Comparison of ENCODE assay signal across 1 cellular context in genomic region chr17:75154195-75155106, GRCh38.
A peak's percentile ranks its signal among the peaks of the same experiment; 100 is the strongest.
TF ChIP-seq lines count a peak whose summit lies in the region.

TSS of gene JPT1 (minus strand) at chr17:75154512. CDS start at chr17:75154397, 115 bp downstream.

TF ChIP-seq in HepG2, 621 proteins besides CTCF, POLR2A, EP300 and RAD21 (continued from another document and continues in another):
- no peak for TF ChIP-seq ATF7 (IDR thresholded peaks at IDR 0.05)
- no peak for TF ChIP-seq ATF7 (CRISPR knock-in tag; IDR thresholded peaks at IDR 0.05)
- TF ChIP-seq ZNF850 (CRISPR knock-in tag; conservative IDR thresholded peaks at IDR 0.05), result peak; percentile 59; the same call in 1 of the 2 replicates
- TF ChIP-seq BHLHE40 (IDR thresholded peaks at IDR 0.05; ENCODE audit: low read length), result peak; percentile 30; the same call in 1 of the 2 replicates
- TF ChIP-seq ZNF598 (CRISPR knock-in tag; IDR thresholded peaks at IDR 0.05; ENCODE audit: borderline replicate concordance), result peak; percentile 62; the same call in 1 of the 2 replicates
- no peak for TF ChIP-seq MIER3 (CRISPR knock-in tag; IDR thresholded peaks at IDR 0.05; ENCODE audit: borderline replicate concordance)
- TF ChIP-seq ZNF225 (CRISPR knock-in tag; IDR thresholded peaks at IDR 0.05), result peak; percentile 78; the same call in 1 of the 2 replicates
- peak; percentile 71; the same call in 1 of the 2 replicates for TF ChIP-seq ZNF337 (CRISPR knock-in tag; IDR thresholded peaks at IDR 0.05; ENCODE audit: borderline replicate concordance, low read depth)
- TF ChIP-seq ZNF253 (CRISPR knock-in tag; IDR thresholded peaks at IDR 0.05; ENCODE audit: borderline replicate concordance), result no peak
- TF ChIP-seq ZSCAN29 (CRISPR knock-in tag; conservative IDR thresholded peaks at IDR 0.05), result no peak
- peak; percentile 42; the same call in 1 of the 2 replicates for TF ChIP-seq FOXP4 (CRISPR knock-in tag; IDR thresholded peaks at IDR 0.05)
- TF ChIP-seq PHB2 (IDR thresholded peaks at IDR 0.05; ENCODE audit: partially characterized antibody), result no peak
- peak; percentile 47; the same call in 1 of the 2 replicates for TF ChIP-seq NKX3-1 (CRISPR knock-in tag; IDR thresholded peaks at IDR 0.05)
- TF ChIP-seq ZNF407 (CRISPR knock-in tag; IDR thresholded peaks at IDR 0.05; ENCODE audit: not compliant biosample characterization), result peak; percentile 58
- peak; percentile 87 for TF ChIP-seq ZNF704 (CRISPR knock-in tag; IDR thresholded peaks at IDR 0.05; ENCODE audit: borderline replicate concordance)
- TF ChIP-seq ZNF691 (CRISPR knock-in tag; IDR thresholded peaks at IDR 0.05; ENCODE audit: borderline replicate concordance, low read depth), result peak; percentile 69; the same call in 1 of the 2 replicates
- TF ChIP-seq ZNF770 (CRISPR knock-in tag; IDR thresholded peaks at IDR 0.05), result peak; percentile 49; the same call in 1 of the 2 replicates
- TF ChIP-seq ARNTL (CRISPR knock-in tag; IDR thresholded peaks at IDR 0.05), result 0 out of 2 replicates have a peak, but pooled peaks have one; percentile 38
- TF ChIP-seq MAF1 (CRISPR knock-in tag; IDR thresholded peaks at IDR 0.05; ENCODE audit: borderline replicate concordance), result no peak
- no peak for TF ChIP-seq KDM1A (CRISPR knock-in tag; IDR thresholded peaks at IDR 0.05)
- no peak for TF ChIP-seq TRIM22 (IDR thresholded peaks at IDR 0.05)
- TF ChIP-seq THAP9 (CRISPR knock-in tag; IDR thresholded peaks at IDR 0.05; ENCODE audit: borderline replicate concordance), result no peak
- peak; percentile 89 for TF ChIP-seq ZNF205 (CRISPR knock-in tag; IDR thresholded peaks at IDR 0.05)
- no peak; the same call in 1 of the 2 replicates for TF ChIP-seq PRDM4 (CRISPR knock-in tag; IDR thresholded peaks at IDR 0.05; ENCODE audit: borderline replicate concordance)
- no peak; the same call in 1 of the 2 replicates for TF ChIP-seq NCOR1 (IDR thresholded peaks at IDR 0.05; ENCODE audit: borderline replicate concordance, low read length)
- TF ChIP-seq SCMH1 (CRISPR knock-in tag; IDR thresholded peaks at IDR 0.05; ENCODE audit: borderline replicate concordance), result no peak
- 0 out of 2 replicates have a peak, but pooled peaks have one; percentile 55 for TF ChIP-seq NFKBIZ (CRISPR knock-in tag; IDR thresholded peaks at IDR 0.05)
- TF ChIP-seq ZNF383 (CRISPR knock-in tag; IDR thresholded peaks at IDR 0.05; ENCODE audit: borderline replicate concordance), result no peak
